In the genomic region with DNA sequence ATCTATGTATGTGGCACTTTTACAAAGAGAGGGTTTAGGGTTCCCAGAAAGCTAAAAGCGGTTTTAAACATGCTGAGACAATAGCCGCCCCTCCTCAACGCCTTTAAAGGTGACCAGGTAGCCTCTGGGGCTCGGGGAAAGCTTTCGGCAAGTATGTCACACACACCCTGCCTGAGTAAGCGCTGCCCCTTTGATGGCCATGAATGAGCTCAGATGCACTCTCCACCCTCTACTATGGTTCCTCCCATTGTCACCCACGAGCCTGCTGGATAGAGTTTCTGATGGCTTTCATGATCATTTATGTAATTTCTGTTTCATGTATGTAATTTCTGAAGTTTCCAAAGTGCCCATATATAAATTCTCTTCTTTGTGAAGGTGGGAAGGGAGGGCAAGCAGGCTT, we compare ENCODE assay signal across 21 cellular contexts.
"Had no signal": no experiment of that assay in that cellular context is flagged by ENCODE, and none has a peak within 500 bp of the region (broad histone marks: within the 10 kb centered on the region; RNA-seq: fewer than 3 reads in every experiment).

No MANE protein-coding gene starts in this region.

- H3K27me3 ChIP-seq: gastrocnemius medialis, neutrophil, pancreas, right lobe of liver, suprapubic skin, transverse colon had no signal

- H3K27ac Mint-ChIP-seq: endodermal cell, natural killer cell had no signal

- H3K9me3 ChIP-seq: gastrocnemius medialis, lower lobe of right lung, neutrophil, pancreas, right lobe of liver, suprapubic skin, transverse colon had no signal

- H3K4me3 Mint-ChIP-seq: endodermal cell; natural killer cell; stimulated activated naive CD8-positive, alpha-beta T cell treated with anti-CD3 and anti-CD28 coated beads, Interleukin-15, amount 100 ng/mL, for 72 hours had no signal

- H3K4me1 ChIP-seq: gastrocnemius medialis, lower lobe of right lung, pancreas, transverse colon had no signal

- H3K4me1 Mint-ChIP-seq: endodermal cell; stimulated activated naive CD8-positive, alpha-beta T cell treated with anti-CD3 and anti-CD28 coated beads, Interleukin-15, amount 100 ng/mL, for 72 hours had no signal

- H3K4me3 ChIP-seq: gastrocnemius medialis, lower lobe of right lung, pancreas, right lobe of liver, suprapubic skin, transverse colon had no signal

- H3K27ac ChIP-seq: epithelial cell of prostate, gastrocnemius medialis, lower lobe of right lung, neutrophil, pancreas, right lobe of liver, suprapubic skin, transverse colon had no signal

- ATAC-seq: gastrocnemius medialis; left ventricle myocardium superior; lower lobe of right lung; natural killer cell; pancreas; right lobe of liver; stimulated activated naive CD8-positive, alpha-beta T cell treated with anti-CD3 and anti-CD28 coated beads, Interleukin-15, amount 100 ng/mL, for 72 hours had no signal

- DNase-seq: cerebellar nuclear complex; effector CD8-positive, alpha-beta T cell; endodermal cell; gastrocnemius medialis; head of caudate nucleus; left ventricle myocardium superior; lower lobe of right lung; natural killer cell; pancreas; right lobe of liver; small intestine; stimulated activated CD4-positive, alpha-beta T cell treated with anti-CD3 and anti-CD28 coated beads, Interleukin-12 subunit alpha, Interleukin-12 subunit beta, amount 100 ng/mL, for 4 hours; stimulated activated CD4-positive, alpha-beta T cell treated with anti-CD3 and anti-CD28 coated beads, Interleukin-1b, Interleukin-23, amount 100 ng/mL, for 48 hours; stimulated activated CD4-positive, alpha-beta T cell treated with anti-CD3 and anti-CD28 coated beads, Interleukin-4, amount 100 ng/mL, for 1 hour; stimulated activated CD8-positive, alpha-beta memory T cell treated with anti-CD3 and anti-CD28 coated beads, Interleukin-4, amount 100 ng/mL, for 48 hours; stimulated activated naive CD4-positive, alpha-beta T cell; stimulated activated naive CD8-positive, alpha-beta T cell treated with anti-CD3 and anti-CD28 coated beads, Interleukin-15, amount 100 ng/mL, for 72 hours; transverse colon had no signal

- H3K9me3 Mint-ChIP-seq: endodermal cell; natural killer cell; stimulated activated naive CD8-positive, alpha-beta T cell treated with anti-CD3 and anti-CD28 coated beads, Interleukin-15, amount 100 ng/mL, for 72 hours had no signal

- H3K27me3 Mint-ChIP-seq: stimulated activated naive CD8-positive, alpha-beta T cell treated with anti-CD3 and anti-CD28 coated beads, Interleukin-15, amount 100 ng/mL, for 72 hours had no signal

- H3K36me3 ChIP-seq: gastrocnemius medialis, neutrophil, pancreas, right lobe of liver, transverse colon had no signal
